ENCODE assay signal across 20 cellular contexts in the genomic region with DNA sequence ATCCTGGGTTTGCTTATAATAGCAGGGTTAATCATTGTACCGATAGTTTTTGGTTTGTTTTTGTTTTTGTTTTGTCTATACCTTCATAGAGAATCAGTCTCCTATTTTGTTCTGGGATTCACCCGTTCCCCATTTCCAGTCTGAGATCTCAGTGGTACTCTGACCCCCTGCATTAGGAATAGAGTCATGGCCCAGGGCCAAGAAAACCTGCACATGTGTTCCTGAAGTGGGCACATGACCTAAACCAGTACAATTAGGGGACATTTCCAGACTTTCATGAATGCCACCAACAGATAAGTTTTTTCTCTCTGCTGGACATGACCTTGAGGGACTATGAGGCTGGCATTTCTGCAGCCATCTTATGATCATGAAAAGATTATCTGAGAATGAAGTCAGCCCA. TPM values are rescaled to one million over a fixed set of nuclear protein-coding genes. Genes with fewer than 3 reads are reported as not detected.
A peak's percentile ranks its signal among the peaks of the same experiment; 100 is the strongest.
DNase-seq lines count a peak whose midpoint lies in the region; ATAC-seq, FAIRE-seq and TF ChIP-seq lines count a peak whose summit lies in the region.
"Had no signal": no experiment of that assay in that cellular context is flagged by ENCODE, and none has a peak within 500 bp of the region (broad histone marks: within the 10 kb centered on the region; RNA-seq: fewer than 3 reads in every experiment).

No MANE protein-coding gene starts in this region.

- H3K36me3 ChIP-seq in BE2C (no peaks in the 10 kb centered on the region), K562 (ENCODE audit: control insufficient read depth, insufficient read depth, low read length) (no peaks in the 10 kb centered on the region), parathyroid adenoma (ENCODE audit: control insufficient read depth, insufficient read depth, low read length) (no peaks in the 10 kb centered on the region)
- H3K36me3 ChIP-seq: HAP-1 had no signal

- in situ Hi-C loops in K562 (cut with MboI), result no loop called here

- DNase-seq in BE2C (peak; percentile 33), GM12891 (ENCODE audit: insufficient read length, low spot score) (no peak), K562 (ENCODE audit: extremely low read depth in 1 of 4, low spot score in 3 of 4) (no peak), NCI-H2029 (lab: John Stamatoyannopoulos, UW) (no peak)
- DNase-seq: ACHN; Caco-2; CD4-positive, alpha-beta T cell; GM23248; IMR-90; KBM-7 had no signal

- no peak for TF ChIP-seq RAD21 in K562 (CRISPR knock-in tag; conservative IDR thresholded peaks at IDR 0.05 in 1 of 2, IDR thresholded peaks at IDR 0.05 in 1 of 2)

- TF ChIP-seq POLR2A in GM12891 (IDR thresholded peaks at IDR 0.05; ENCODE audit: low read depth, low read length), result no peak
- no peak for TF ChIP-seq POLR2A in K562 (conservative IDR thresholded peaks at IDR 0.05)

- FAIRE-seq in GM12891 (lab: Jason Lieb, UNC) (peak; percentile 13), K562 (lab: Jason Lieb, UNC) (no peak)
- FAIRE-seq: A204.1, G401.6, GM12892, GM19239 had no signal

- TF ChIP-seq CTCF in BE2C (IDR thresholded peaks at IDR 0.05; ENCODE audit: low read depth, low read length) (no peak), K562 (IDR thresholded peaks at IDR 0.05 in 2 of 3, conservative IDR thresholded peaks at IDR 0.05 in 1 of 3; ENCODE audit: insufficient read depth in 2 of 3, low read depth in 1 of 3, low read length in 3 of 3) (no peak), parathyroid adenoma (IDR thresholded peaks at IDR 0.05) (no peak)

- H3K27me3 ChIP-seq in BE2C (no peaks in the 10 kb centered on the region), K562 (ENCODE audit: control insufficient read depth in 2 of 2, insufficient read depth in 2 of 2, low read length in 2 of 2) (no peaks in the 10 kb centered on the region), parathyroid adenoma (ENCODE audit: control insufficient read depth, insufficient read depth, low read length) (no peaks in the 10 kb centered on the region)

- H3K79me2 ChIP-seq in K562 (ENCODE audit: control insufficient read depth, insufficient read depth, low read length) (no peaks in the 10 kb centered on the region), parathyroid adenoma (no peaks in the 10 kb centered on the region)

- H3K4me2 ChIP-seq in K562 (ENCODE audit: insufficient read depth, low read length) (no peak overlapping the region), parathyroid adenoma (ENCODE audit: low read length) (no peak overlapping the region)

- intact Hi-C loops in K562 (cut with micrococcal nuclease), result loop anchor here (10.0 kb wide), 1 partner anchor 455 kb away; no protein-coding TSS in a partner anchor

- no peak for TF ChIP-seq EP300 in K562 (IDR thresholded peaks at IDR 0.05; ENCODE audit: low read length)

- no peak overlapping the region for H3K9ac ChIP-seq in K562 (ENCODE audit: insufficient read depth in 1 of 2, low read depth in 2 of 2, low read length in 2 of 2)
- H3K9ac ChIP-seq in parathyroid adenoma, result no peak overlapping the region
- H3K9ac ChIP-seq: GM23248 had no signal

- no peaks in the 10 kb centered on the region for H4K20me1 ChIP-seq in K562 (replicated peaks; ENCODE audit: control insufficient read depth, insufficient read depth, low read length)

- no peak overlapping the region for H3K4me3 ChIP-seq in BE2C (ENCODE audit: low read depth, low read length)
- no peak overlapping the region for H3K4me3 ChIP-seq in K562
- no peak overlapping the region for H3K4me3 ChIP-seq in parathyroid adenoma (ENCODE audit: low read depth, low read length)
- H3K4me3 ChIP-seq: GM23248, HAP-1 had no signal

- POLR2A ChIA-PET in K562 (lab: Yijun Ruan, JAX), result interaction anchor here (0.7 kb wide), 1 partner anchor 17 kb away, joined by 3 read pairs; no protein-coding TSS in a partner anchor

- 21% methylated on average over 2 of the region's 2 CpGs for WGBS in K562 (ENCODE audit: insufficient coverage, low coverage, missing lambda C conversion rate)

- no peak overlapping the region for H3K27ac ChIP-seq in K562 (ENCODE audit: extremely low read depth, low read depth, low read length)
- no peak overlapping the region for H3K27ac ChIP-seq in parathyroid adenoma
- H3K27ac ChIP-seq: C4-2B, GM23248, HL-60 had no signal

- no TSS peak for BruUV-seq in K562 (replicated peaks; lab: Mats Ljungman, UMichigan)

- H3K4me1 ChIP-seq in BE2C (peaks cover 4% of the 10 kb centered on the region), K562 (replicated peaks in 1 of 2; ENCODE audit: control insufficient read depth in 2 of 2, insufficient read depth in 2 of 2, low read length in 2 of 2) (no peaks in the 10 kb centered on the region), parathyroid adenoma (no peaks in the 10 kb centered on the region)

- ATAC-seq in K562, result no peak
- ATAC-seq in GM18873 (IDR thresholded peaks at IDR 0.05; ENCODE audit: low FRiP score, unreplicated experiment), result no peak
- ATAC-seq in GM18511 (IDR thresholded peaks at IDR 0.05; ENCODE audit: unreplicated experiment), result no peak

- CTCF ChIA-PET in K562 (lab: Yijun Ruan, JAX; ENCODE audit: low intra/inter-chr PET ratio), result no interaction called here

- H3K9me3 ChIP-seq in BE2C, result no peaks in the 10 kb centered on the region; the same call in 1 of the 2 replicates
- H3K9me3 ChIP-seq in K562 (replicated peaks; ENCODE audit: control insufficient read depth, insufficient read depth, low read depth, low read length), result no peaks in the 10 kb centered on the region
- H3K9me3 ChIP-seq in parathyroid adenoma (ENCODE audit: control insufficient read depth, low read length), result no peaks in the 10 kb centered on the region
- H3K9me3 ChIP-seq: Caco-2, HAP-1 had no signal

- H2AFZ ChIP-seq in K562 (ENCODE audit: low read depth, low read length), result no peak overlapping the region
- H2AFZ ChIP-seq in parathyroid adenoma, result peak overlapping the region; percentile 6
- H2AFZ ChIP-seq: GM23248 had no signal

- H3K9me1 ChIP-seq in K562 (ENCODE audit: control insufficient read depth, insufficient read depth, low read length), result no peaks in the 10 kb centered on the region

TF ChIP-seq in GM12891, 5 proteins besides CTCF, POLR2A, EP300 and RAD21:
- no peak for TF ChIP-seq POU2F2 (IDR thresholded peaks at IDR 0.05; ENCODE audit: low read depth, low read length)
- no peak for TF ChIP-seq TAF1 (IDR thresholded peaks at IDR 0.05; ENCODE audit: low read depth, low read length)
- TF ChIP-seq SPI1 (IDR thresholded peaks at IDR 0.05; ENCODE audit: low read depth, low read length), result no peak
- TF ChIP-seq PAX5 (IDR thresholded peaks at IDR 0.05; ENCODE audit: insufficient read depth, low read length, severe bottlenecking), result no peak
- no peak for TF ChIP-seq POLR2AphosphoS5 (IDR thresholded peaks at IDR 0.05; ENCODE audit: low read depth, low read length)

TF ChIP-seq in K562, 482 proteins besides CTCF, POLR2A, EP300 and RAD21:
- peak; percentile 62 for TF ChIP-seq NFIC (IDR thresholded peaks at IDR 0.05)
- no peak for TF ChIP-seq MXI1 (IDR thresholded peaks at IDR 0.05; ENCODE audit: low read depth, low read length)

RNA-seq across cellular contexts. Expression of a gene that starts 52.5 kb away (rescaled TPM):
- polyA plus RNA-seq in BE2C (2012; ENCODE audit: insufficient read depth, insufficient read length, low read depth), result 50.4 TPM
- polyA plus RNA-seq in GM12891 (2012; ENCODE audit: low read depth, missing spikeins), result 45.4 TPM
- 54.6 and 119 TPM in 2 replicates for total RNA-seq in K562 (2011; cell fraction: chromatin; rRNA removed; ENCODE audit: low replicate concordance)
- 45.7 and 45.9 TPM in 2 replicates for total RNA-seq in K562 (2011; cell fraction: nucleolus; rRNA removed)
- 59.8 and 74.6 TPM in 2 replicates for total RNA-seq in K562 (2011; cell fraction: nucleoplasm; rRNA removed)
- total RNA-seq in K562 (2014; rRNA removed), result 104 TPM in 2 replicates
- total RNA-seq in K562 (2014; rRNA removed; fragmentation: Illumina TruSeq; extraction: Trizol), result 230 and 267 TPM in 2 replicates
- total RNA-seq in K562 (2015; rRNA removed; fragmentation: Illumina TruSeq; extraction: Trizol), result 137 and 158 TPM in 2 replicates
- total RNA-seq in K562 (2021), result 153 and 163 TPM in 2 replicates
- 221 and 303 TPM in 2 replicates for polyA plus RNA-seq in K562 (2011; rRNA removed)
- 49.8 and 118 TPM in 2 replicates for polyA plus RNA-seq in K562 (2011; cell fraction: cytosol; rRNA removed)
- 28.7 and 48.0 TPM in 2 replicates for polyA plus RNA-seq in K562 (2011; cell fraction: nucleus; rRNA removed)
- 87.5 and 143 TPM in 2 replicates for polyA plus RNA-seq in K562 (2012)
- polyA plus RNA-seq in K562 (2014; fragmentation: Illumina TruSeq; extraction: Trizol), result 217 and 218 TPM in 2 replicates
- 100 to 1,000 TPM; 696 to 806 TPM for polyA plus RNA-seq in K562 (2014; fragmentation: Nextera tagmentation; extraction: Ambion mirVana)
- 174 and 183 TPM in 2 replicates for polyA plus RNA-seq in K562 (2014; rRNA removed)
- polyA minus RNA-seq in K562 (2011; rRNA and poly(A)+ RNA removed), result 236 and 245 TPM in 2 replicates
- polyA minus RNA-seq in K562 (2011; cell fraction: cytosol; rRNA and poly(A)+ RNA removed), result 38.3 and 40.2 TPM in 2 replicates
- polyA minus RNA-seq in K562 (2011; cell fraction: nucleus; rRNA and poly(A)+ RNA removed), result 18.6 and 50.8 TPM in 2 replicates

RNA-seq across cellular contexts. Expression of a gene that starts 52.6 kb away (rescaled TPM):
- polyA plus RNA-seq in BE2C (2012; ENCODE audit: insufficient read depth, insufficient read length, low read depth), result 1.1 TPM
- polyA plus RNA-seq in GM12891 (2012; ENCODE audit: low read depth, missing spikeins), result 10.1 TPM
- 86.5 and 141 TPM in 2 replicates for total RNA-seq in K562 (2011; cell fraction: chromatin; rRNA removed; ENCODE audit: low replicate concordance)
- total RNA-seq in K562 (2011; cell fraction: nucleolus; rRNA removed), result 70.0 and 75.7 TPM in 2 replicates
- 87.0 and 111 TPM in 2 replicates for total RNA-seq in K562 (2011; cell fraction: nucleoplasm; rRNA removed)
- total RNA-seq in K562 (2014; rRNA removed) (140 and 162 TPM in 2 replicates), K562 (2014; rRNA removed; fragmentation: Illumina TruSeq; extraction: Trizol) (95.8 and 106 TPM in 2 replicates), K562 (2015; rRNA removed; fragmentation: Illumina TruSeq; extraction: Trizol) (144 and 150 TPM in 2 replicates), K562 (2021) (90.4 and 92.2 TPM in 2 replicates)
- polyA plus RNA-seq in K562 (2011; rRNA removed) (95.5 and 98.7 TPM in 2 replicates), K562 (2014; fragmentation: Illumina TruSeq; extraction: Trizol) (122 and 149 TPM in 2 replicates), K562 (2014; fragmentation: Nextera tagmentation; extraction: Ambion mirVana) (10 to 100 TPM; 37.0 to 37.8 TPM), K562 (2014; rRNA removed) (135 and 156 TPM in 2 replicates)
- polyA plus RNA-seq in K562 (2011; cell fraction: cytosol; rRNA removed), result 78.1 and 92.3 TPM in 2 replicates
- polyA plus RNA-seq in K562 (2011; cell fraction: nucleus; rRNA removed), result 131 and 154 TPM in 2 replicates
- polyA plus RNA-seq in K562 (2012), result 96.0 and 204 TPM in 2 replicates
- 49.6 and 59.2 TPM in 2 replicates for polyA minus RNA-seq in K562 (2011; rRNA and poly(A)+ RNA removed)
- polyA minus RNA-seq in K562 (2011; cell fraction: cytosol; rRNA and poly(A)+ RNA removed), result 41.8 and 47.4 TPM in 2 replicates
- 58.6 and 82.4 TPM in 2 replicates for polyA minus RNA-seq in K562 (2011; cell fraction: nucleus; rRNA and poly(A)+ RNA removed)
